ENCODE assay signal across 1 cellular context in the genomic region with DNA sequence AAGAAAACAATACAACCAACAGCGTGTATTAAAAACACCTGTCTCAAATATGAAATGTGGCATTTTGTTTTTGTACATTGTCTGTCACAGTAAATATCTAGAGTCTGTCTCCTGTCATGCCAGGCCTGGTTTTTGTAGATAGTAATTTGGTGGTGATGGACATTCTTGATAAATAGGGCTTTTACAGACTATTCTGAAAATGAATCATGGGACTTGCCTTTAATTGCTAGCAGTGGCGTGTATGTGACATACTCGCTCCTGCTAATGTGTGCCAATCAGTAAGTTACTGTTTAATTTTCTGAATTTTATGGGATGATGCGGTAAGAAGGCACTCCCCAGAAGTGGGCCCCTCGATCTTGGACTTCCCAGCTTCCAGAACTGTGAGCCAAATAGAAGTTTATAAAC.
A peak's percentile ranks its signal among the peaks of the same experiment; 100 is the strongest.
TF ChIP-seq lines count a peak whose summit lies in the region.

No MANE protein-coding gene starts in this region.

TF ChIP-seq in SK-N-SH treated with all-trans-retinoic acid at 6 μM for 48 hours, 23 proteins besides CTCF, POLR2A, EP300 and RAD21 (continued from another document):
- TF ChIP-seq, protein P1, sequence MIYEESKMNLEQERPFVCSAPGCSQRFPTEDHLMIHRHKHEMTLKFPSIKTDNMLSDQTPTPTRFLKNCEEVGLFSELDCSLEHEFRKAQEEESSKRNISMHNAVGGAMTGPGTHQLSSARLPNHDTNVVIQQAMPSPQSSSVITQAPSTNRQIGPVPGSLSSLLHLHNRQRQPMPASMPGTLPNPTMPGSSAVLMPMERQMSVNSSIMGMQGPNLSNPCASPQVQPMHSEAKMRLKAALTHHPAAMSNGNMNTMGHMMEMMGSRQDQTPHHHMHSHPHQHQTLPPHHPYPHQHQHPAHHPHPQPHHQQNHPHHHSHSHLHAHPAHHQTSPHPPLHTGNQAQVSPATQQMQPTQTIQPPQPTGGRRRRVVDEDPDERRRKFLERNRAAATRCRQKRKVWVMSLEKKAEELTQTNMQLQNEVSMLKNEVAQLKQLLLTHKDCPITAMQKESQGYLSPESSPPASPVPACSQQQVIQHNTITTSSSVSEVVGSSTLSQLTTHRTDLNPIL (CRISPR knock-in tag; IDR thresholded peaks at IDR 0.05; ENCODE audit: low read depth), result peak; percentile 95
- TF ChIP-seq, protein P2, sequence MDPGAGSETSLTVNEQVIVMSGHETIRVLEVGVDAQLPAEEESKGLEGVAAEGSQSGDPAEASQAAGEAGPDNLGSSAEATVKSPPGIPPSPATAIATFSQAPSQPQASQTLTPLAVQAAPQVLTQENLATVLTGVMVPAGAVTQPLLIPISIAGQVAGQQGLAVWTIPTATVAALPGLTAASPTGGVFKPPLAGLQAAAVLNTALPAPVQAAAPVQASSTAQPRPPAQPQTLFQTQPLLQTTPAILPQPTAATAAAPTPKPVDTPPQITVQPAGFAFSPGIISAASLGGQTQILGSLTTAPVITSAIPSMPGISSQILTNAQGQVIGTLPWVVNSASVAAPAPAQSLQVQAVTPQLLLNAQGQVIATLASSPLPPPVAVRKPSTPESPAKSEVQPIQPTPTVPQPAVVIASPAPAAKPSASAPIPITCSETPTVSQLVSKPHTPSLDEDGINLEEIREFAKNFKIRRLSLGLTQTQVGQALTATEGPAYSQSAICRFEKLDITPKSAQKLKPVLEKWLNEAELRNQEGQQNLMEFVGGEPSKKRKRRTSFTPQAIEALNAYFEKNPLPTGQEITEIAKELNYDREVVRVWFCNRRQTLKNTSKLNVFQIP (CRISPR knock-in tag; IDR thresholded peaks at IDR 0.05; ENCODE audit: borderline replicate concordance, low read depth), result peak; percentile 73; the same call in 1 of the 2 replicates
- peak; percentile 97 for TF ChIP-seq ISL1 (CRISPR knock-in tag; IDR thresholded peaks at IDR 0.05)
- peak; percentile 85 for TF ChIP-seq ZFP3 (CRISPR knock-in tag; IDR thresholded peaks at IDR 0.05)
- no peak for TF ChIP-seq ARNTL (CRISPR knock-in tag; IDR thresholded peaks at IDR 0.05; ENCODE audit: borderline replicate concordance, low read depth)
- TF ChIP-seq ZNF565 (CRISPR knock-in tag; conservative IDR thresholded peaks at IDR 0.05; ENCODE audit: low read depth), result peak; percentile 32; the same call in 1 of the 2 replicates
- TF ChIP-seq BACH2 (CRISPR knock-in tag; IDR thresholded peaks at IDR 0.05; ENCODE audit: borderline replicate concordance), result no peak
- TF ChIP-seq RARB (CRISPR knock-in tag; IDR thresholded peaks at IDR 0.05), result peak; percentile 81; the same call in 1 of the 2 replicates
- peak; percentile 98 for TF ChIP-seq ZC3H10 (CRISPR knock-in tag; IDR thresholded peaks at IDR 0.05)
- TF ChIP-seq TCF4 (CRISPR knock-in tag; IDR thresholded peaks at IDR 0.05; ENCODE audit: borderline replicate concordance), result peak; percentile 98
- peak; percentile 95; the same call in 1 of the 2 replicates for TF ChIP-seq TOX (CRISPR knock-in tag; IDR thresholded peaks at IDR 0.05; ENCODE audit: borderline replicate concordance)
- TF ChIP-seq CSDC2 (CRISPR knock-in tag; IDR thresholded peaks at IDR 0.05), result peak; percentile 70; the same call in 1 of the 2 replicates
- TF ChIP-seq ESRRG (CRISPR knock-in tag; IDR thresholded peaks at IDR 0.05), result no peak
- peak; percentile 96 for TF ChIP-seq SNAI2 (CRISPR knock-in tag; IDR thresholded peaks at IDR 0.05)
- TF ChIP-seq ZFP30 (CRISPR knock-in tag; IDR thresholded peaks at IDR 0.05), result no peak
- peak; percentile 47; the same call in 1 of the 2 replicates for TF ChIP-seq ZNF8 (CRISPR knock-in tag; IDR thresholded peaks at IDR 0.05)
- TF ChIP-seq, protein P3, sequence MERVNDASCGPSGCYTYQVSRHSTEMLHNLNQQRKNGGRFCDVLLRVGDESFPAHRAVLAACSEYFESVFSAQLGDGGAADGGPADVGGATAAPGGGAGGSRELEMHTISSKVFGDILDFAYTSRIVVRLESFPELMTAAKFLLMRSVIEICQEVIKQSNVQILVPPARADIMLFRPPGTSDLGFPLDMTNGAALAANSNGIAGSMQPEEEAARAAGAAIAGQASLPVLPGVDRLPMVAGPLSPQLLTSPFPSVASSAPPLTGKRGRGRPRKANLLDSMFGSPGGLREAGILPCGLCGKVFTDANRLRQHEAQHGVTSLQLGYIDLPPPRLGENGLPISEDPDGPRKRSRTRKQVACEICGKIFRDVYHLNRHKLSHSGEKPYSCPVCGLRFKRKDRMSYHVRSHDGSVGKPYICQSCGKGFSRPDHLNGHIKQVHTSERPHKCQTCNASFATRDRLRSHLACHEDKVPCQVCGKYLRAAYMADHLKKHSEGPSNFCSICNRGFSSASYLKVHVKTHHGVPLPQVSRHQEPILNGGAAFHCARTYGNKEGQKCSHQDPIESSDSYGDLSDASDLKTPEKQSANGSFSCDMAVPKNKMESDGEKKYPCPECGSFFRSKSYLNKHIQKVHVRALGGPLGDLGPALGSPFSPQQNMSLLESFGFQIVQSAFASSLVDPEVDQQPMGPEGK (CRISPR knock-in tag; IDR thresholded peaks at IDR 0.05; ENCODE audit: borderline replicate concordance), result peak; percentile 90
- TF ChIP-seq, protein P4, sequence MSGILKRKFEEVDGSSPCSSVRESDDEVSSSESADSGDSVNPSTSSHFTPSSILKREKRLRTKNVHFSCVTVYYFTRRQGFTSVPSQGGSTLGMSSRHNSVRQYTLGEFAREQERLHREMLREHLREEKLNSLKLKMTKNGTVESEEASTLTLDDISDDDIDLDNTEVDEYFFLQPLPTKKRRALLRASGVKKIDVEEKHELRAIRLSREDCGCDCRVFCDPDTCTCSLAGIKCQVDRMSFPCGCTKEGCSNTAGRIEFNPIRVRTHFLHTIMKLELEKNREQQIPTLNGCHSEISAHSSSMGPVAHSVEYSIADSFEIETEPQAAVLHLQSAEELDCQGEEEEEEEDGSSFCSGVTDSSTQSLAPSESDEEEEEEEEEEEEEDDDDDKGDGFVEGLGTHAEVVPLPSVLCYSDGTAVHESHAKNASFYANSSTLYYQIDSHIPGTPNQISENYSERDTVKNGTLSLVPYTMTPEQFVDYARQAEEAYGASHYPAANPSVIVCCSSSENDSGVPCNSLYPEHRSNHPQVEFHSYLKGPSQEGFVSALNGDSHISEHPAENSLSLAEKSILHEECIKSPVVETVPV (CRISPR knock-in tag; IDR thresholded peaks at IDR 0.05), result peak; percentile 97
- TF ChIP-seq, protein P5, sequence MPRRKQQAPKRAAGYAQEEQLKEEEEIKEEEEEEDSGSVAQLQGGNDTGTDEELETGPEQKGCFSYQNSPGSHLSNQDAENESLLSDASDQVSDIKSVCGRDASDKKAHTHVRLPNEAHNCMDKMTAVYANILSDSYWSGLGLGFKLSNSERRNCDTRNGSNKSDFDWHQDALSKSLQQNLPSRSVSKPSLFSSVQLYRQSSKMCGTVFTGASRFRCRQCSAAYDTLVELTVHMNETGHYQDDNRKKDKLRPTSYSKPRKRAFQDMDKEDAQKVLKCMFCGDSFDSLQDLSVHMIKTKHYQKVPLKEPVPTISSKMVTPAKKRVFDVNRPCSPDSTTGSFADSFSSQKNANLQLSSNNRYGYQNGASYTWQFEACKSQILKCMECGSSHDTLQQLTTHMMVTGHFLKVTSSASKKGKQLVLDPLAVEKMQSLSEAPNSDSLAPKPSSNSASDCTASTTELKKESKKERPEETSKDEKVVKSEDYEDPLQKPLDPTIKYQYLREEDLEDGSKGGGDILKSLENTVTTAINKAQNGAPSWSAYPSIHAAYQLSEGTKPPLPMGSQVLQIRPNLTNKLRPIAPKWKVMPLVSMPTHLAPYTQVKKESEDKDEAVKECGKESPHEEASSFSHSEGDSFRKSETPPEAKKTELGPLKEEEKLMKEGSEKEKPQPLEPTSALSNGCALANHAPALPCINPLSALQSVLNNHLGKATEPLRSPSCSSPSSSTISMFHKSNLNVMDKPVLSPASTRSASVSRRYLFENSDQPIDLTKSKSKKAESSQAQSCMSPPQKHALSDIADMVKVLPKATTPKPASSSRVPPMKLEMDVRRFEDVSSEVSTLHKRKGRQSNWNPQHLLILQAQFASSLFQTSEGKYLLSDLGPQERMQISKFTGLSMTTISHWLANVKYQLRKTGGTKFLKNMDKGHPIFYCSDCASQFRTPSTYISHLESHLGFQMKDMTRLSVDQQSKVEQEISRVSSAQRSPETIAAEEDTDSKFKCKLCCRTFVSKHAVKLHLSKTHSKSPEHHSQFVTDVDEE (CRISPR knock-in tag; IDR thresholded peaks at IDR 0.05), result peak; percentile 99
- TF ChIP-seq ZNF70 (CRISPR knock-in tag; IDR thresholded peaks at IDR 0.05), result no peak; the same call in 1 of the 2 replicates
- no peak for TF ChIP-seq OSR1 (CRISPR knock-in tag; IDR thresholded peaks at IDR 0.05)
- TF ChIP-seq PPARA (CRISPR knock-in tag; IDR thresholded peaks at IDR 0.05; ENCODE audit: borderline replicate concordance), result no peak
